ENCODE assay signal across 6 cellular contexts in the genomic region with DNA sequence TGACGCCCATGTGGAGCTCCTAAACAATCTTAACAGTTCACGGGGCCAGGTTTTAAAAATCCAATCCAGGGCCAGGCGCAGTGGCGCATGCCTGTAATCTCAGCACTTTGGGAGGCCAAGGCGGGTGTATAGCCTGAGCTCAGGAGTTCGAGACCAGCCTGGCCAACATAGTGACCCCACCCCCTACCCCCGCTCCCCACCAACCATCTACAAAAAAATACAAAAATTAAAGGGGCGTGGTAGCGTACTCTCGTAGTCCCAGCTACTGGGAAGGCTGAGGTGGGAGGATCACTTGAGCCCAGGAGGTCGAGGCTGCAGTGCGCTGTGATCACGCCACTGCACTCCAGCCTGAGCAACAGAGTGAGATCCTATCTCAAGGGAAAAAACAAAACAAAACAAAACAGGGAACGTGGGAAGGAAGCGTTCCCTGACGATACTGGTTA. TPM values are rescaled to one million over a fixed set of nuclear protein-coding genes. Genes with fewer than 3 reads are reported as not detected.
DNase-seq lines count a peak whose midpoint lies in the region; TF ChIP-seq lines count a peak whose summit lies in the region.

No MANE protein-coding gene starts in this region.

- H3K27ac ChIP-seq in HUES64 (ENCODE audit: low read depth, low read length) (peak overlapping the region; percentile 74), ovary (peak overlapping the region; percentile 52 to 63)

- H3K4me3 ChIP-seq in HUES64 (ENCODE audit: low read length), result peak overlapping the region; percentile 74
- H3K4me3 ChIP-seq in ovary, result peak overlapping the region; percentile 99

- peak overlapping the region; percentile 97 for H3K27ac Mint-ChIP-seq in chondrocyte (ENCODE audit: unreplicated experiment)

- peak overlapping the region; percentile 81 for H3K9ac ChIP-seq in HUES64 (ENCODE audit: low read depth, low read length)

- H3K36me3 ChIP-seq in HUES64 (ENCODE audit: insufficient read depth, low read length) (peaks cover 24% of the 10 kb centered on the region), ovary (no peaks in the 10 kb centered on the region)

- peaks cover 11% of the 10 kb centered on the region for H3K36me3 Mint-ChIP-seq in chondrocyte (ENCODE audit: low read depth)

- no peaks in the 10 kb centered on the region for H3K9me3 Mint-ChIP-seq in chondrocyte (ENCODE audit: low read depth)

- no peak for TF ChIP-seq CTCF in chondrocyte (IDR thresholded peaks at IDR 0.05)
- no peak for TF ChIP-seq CTCF in ovary (IDR thresholded peaks at IDR 0.05)

- no peak for TF ChIP-seq POLR2A in ovary (IDR thresholded peaks at IDR 0.05)

- no peak for TF ChIP-seq EP300 in ovary (IDR thresholded peaks at IDR 0.05)

- peaks cover 30% of the 10 kb centered on the region for H3K4me1 Mint-ChIP-seq in chondrocyte (ENCODE audit: low read depth)

- DNase-seq in chondrocyte (ENCODE audit: low spot score) (no peak), ovary (peak in 2 of 5 donors; percentile 31 to 39), DMS53 (lab: John Stamatoyannopoulos, UW) (no peak), foreskin melanocyte (no peak), NCI-H2081 treated with DMSO at 0.1 percent for 48 hours (lab: John Stamatoyannopoulos, UW) (no peak)

- H3K27me3 ChIP-seq in HUES64 (ENCODE audit: insufficient read depth, low read length) (no peaks in the 10 kb centered on the region), ovary (no peaks in the 10 kb centered on the region)

- H3K27me3 Mint-ChIP-seq in chondrocyte (ENCODE audit: low read depth), result no peaks in the 10 kb centered on the region

- WGBS in HUES64, result 62% methylated on average over 16 of the region's 16 CpGs
- 34 to 41% (median 39%) methylated on average over 16 of the region's 16 CpGs for WGBS in ovary, 3 donors

- no peaks in the 10 kb centered on the region for H3K9me3 ChIP-seq in HUES64 (ENCODE audit: insufficient read depth, low read depth, low read length)
- no peaks in the 10 kb centered on the region for H3K9me3 ChIP-seq in ovary

- intact Hi-C loops in ovary (cut with DNase I), result loop anchor here in 2 of 4 donors (5.0 to 10.0 kb wide), 3 partner anchors 36 to 76 kb away; partner anchors contain the start of gene FIBP (in 2 of the 2)

- H3K4me3 Mint-ChIP-seq in chondrocyte (ENCODE audit: unreplicated experiment), result peak overlapping the region; percentile 85

- H3K4me1 ChIP-seq in HUES64 (ENCODE audit: insufficient read depth, low read length), result peaks cover 9% of the 10 kb centered on the region
- H3K4me1 ChIP-seq in ovary (ENCODE audit: insufficient read depth), result peaks cover 9% of the 10 kb centered on the region

RNA-seq across cellular contexts. Expression of gene SART1, which starts 0.7 kb away (rescaled TPM):
- polyA plus RNA-seq in HUES64 (2013, experiment 1 of 2), result 42.6 TPM
- 45.3 TPM for polyA plus RNA-seq in HUES64 (2013, experiment 2 of 2)
- total RNA-seq in chondrocyte (30.3 to 37.3 TPM (median 34.4 TPM) in 3 replicates), ovary (10 to 100 TPM; 41.4 to 64.9 (median 57.0) TPM)
- 10 to 100 TPM in 1 of 2 donors, 1 to 10 TPM in 1; 8.8 to 52.4 TPM for polyA plus RNA-seq in ovary

RNA-seq across cellular contexts. Expression of gene TSGA10IP, which starts 15.6 kb away (rescaled TPM):
- 2.3 TPM for polyA plus RNA-seq in HUES64 (2013, experiment 1 of 2)
- 3.6 TPM for polyA plus RNA-seq in HUES64 (2013, experiment 2 of 2)
- total RNA-seq in chondrocyte (not detected in 3 replicates), ovary (not detected)
- not detected for polyA plus RNA-seq in ovary

RNA-seq across cellular contexts. Expression of gene EIF1AD, which starts 41.1 kb away (rescaled TPM):
- 22.7 TPM for polyA plus RNA-seq in HUES64 (2013, experiment 1 of 2)
- 18.8 TPM for polyA plus RNA-seq in HUES64 (2013, experiment 2 of 2)
- total RNA-seq in chondrocyte (30.6 to 36.6 TPM (median 34.0 TPM) in 3 replicates), ovary (10 to 100 TPM; 15.2 to 42.1 (median 30.2) TPM)
- polyA plus RNA-seq in ovary, result 10 to 100 TPM; 21.3 to 31.7 TPM

RNA-seq across cellular contexts. Expression of gene BANF1, which starts 41.5 kb away (rescaled TPM):
- polyA plus RNA-seq in HUES64 (2013, experiment 1 of 2), result 166 TPM
- 207 TPM for polyA plus RNA-seq in HUES64 (2013, experiment 2 of 2)
- 178 to 243 TPM (median 187 TPM) in 3 replicates for total RNA-seq in chondrocyte
- total RNA-seq in ovary, result 100 to 1,000 TPM in 5 of 7 donors, 10 to 100 TPM in 2; 42.1 to 268 (median 161) TPM
- 100 to 1,000 TPM; 207 to 222 TPM for polyA plus RNA-seq in ovary

RNA-seq across cellular contexts. Expression of gene DRAP1, which starts 41.6 kb away (rescaled TPM):
- polyA plus RNA-seq in HUES64 (2013, experiment 1 of 2), result 87.0 TPM
- polyA plus RNA-seq in HUES64 (2013, experiment 2 of 2), result 93.0 TPM
- total RNA-seq in chondrocyte (111 to 142 TPM (median 116 TPM) in 3 replicates), ovary (10 to 100 TPM; 40.2 to 84.4 (median 78.3) TPM)
- 10 to 100 TPM; 22.2 to 86.7 TPM for polyA plus RNA-seq in ovary
